ENCODE assay signal across 36 cellular contexts in the genomic region with DNA sequence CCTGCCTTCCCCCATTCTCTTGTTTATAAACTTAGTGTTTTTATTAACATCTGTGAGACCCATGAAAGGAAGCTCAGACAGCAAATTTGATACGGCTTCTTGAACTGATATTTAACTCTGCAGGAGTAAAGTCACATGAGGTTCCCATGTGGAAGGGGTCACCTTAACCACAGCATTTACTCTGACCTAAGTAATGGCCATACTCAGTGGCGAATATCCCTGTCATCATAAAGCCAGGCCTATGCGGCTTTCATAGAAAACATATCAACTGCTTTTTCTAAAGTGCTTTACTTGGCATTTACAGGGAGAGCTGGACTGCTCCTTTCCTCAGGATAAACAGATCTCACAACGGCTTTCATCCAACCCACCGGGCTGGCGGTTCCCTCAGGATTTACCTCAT. TPM values are rescaled to one million over a fixed set of nuclear protein-coding genes. Genes with fewer than 3 reads are reported as not detected.
"Had no signal": no experiment of that assay in that cellular context is flagged by ENCODE, and none has a peak within 500 bp of the region (broad histone marks: within the 10 kb centered on the region; RNA-seq: fewer than 3 reads in every experiment).

No MANE protein-coding gene starts in this region.

- H3K27ac ChIP-seq: adrenal gland, body of pancreas, brain microvascular endothelial cell, breast epithelium, VCaP had no signal

- ATAC-seq: activated CD8-positive, alpha-beta T cell treated with anti-CD3 and anti-CD28 coated beads for 36 hours; activated naive CD4-positive, alpha-beta T cell treated with anti-CD3 and anti-CD28 coated beads, Interleukin-2, amount 50 U/mL, for 72 hours; activated T-cell treated with anti-CD3 and anti-CD28 coated beads, Interleukin-2, amount 50 U/mL, for 4 hours; activated T-cell treated with anti-CD3 and anti-CD28 coated beads, Interleukin-2, amount 50 U/mL, for 72 hours; activated T-helper 17 cell treated with anti-CD3 and anti-CD28 coated beads, Interleukin-2, amount 50 U/mL, for 72 hours; body of pancreas had no signal

- H3K9me3 ChIP-seq: adrenal gland, body of pancreas, breast epithelium had no signal

- H3K27me3 ChIP-seq: adrenal gland, body of pancreas, brain microvascular endothelial cell, breast epithelium had no signal

- H3K36me3 ChIP-seq: adrenal gland, brain microvascular endothelial cell, breast epithelium had no signal

- H3K4me1 ChIP-seq: adrenal gland, breast epithelium had no signal

- DNase-seq: activated B cell treated with CpG ODN at 0.5 μM for 24 hours; activated CD4-positive, alpha-beta memory T cell treated with anti-CD3 and anti-CD28 coated beads for 36 hours; activated CD4-positive, alpha-beta T cell treated with anti-CD3 and anti-CD28 coated beads for 4 hours; activated CD4-positive, alpha-beta T cell treated with anti-CD3 and anti-CD28 coated beads, Interleukin-2, amount 10 ng/mL, durations not matched to agents 24 days and 14 days; activated CD4-positive, alpha-beta T cell treated with anti-CD3 and anti-CD28 coated beads, Interleukin-2, amount 50 U/mL, for 1 hour; activated CD4-positive, alpha-beta T cell treated with anti-CD3 and anti-CD28 coated beads, Interleukin-2, amount 50 U/mL, for 4 hours; activated CD4-positive, CD25-positive, alpha-beta regulatory T cell treated with anti-CD3 and anti-CD28 coated beads, Interleukin-2, amount 50 U/mL, for 72 hours; activated CD8-positive, alpha-beta memory T cell treated with anti-CD3 and anti-CD28 coated beads, Interleukin-2, amount 50 U/mL, for 4 hours; activated CD8-positive, alpha-beta T cell treated with anti-CD3 and anti-CD28 coated beads for 36 hours; activated effector memory CD4-positive, alpha-beta T cell treated with anti-CD3 and anti-CD28 coated beads, Interleukin-2, amount 50 U/mL, for 16 hours; activated gamma-delta T cell treated with Interleukin-2 at 50 U/mL for 16 hours; activated naive CD4-positive, alpha-beta T cell; activated naive CD4-positive, alpha-beta T cell treated with anti-CD3 and anti-CD28 coated beads for 36 hours; activated naive CD4-positive, alpha-beta T cell treated with anti-CD3 and anti-CD28 coated beads, Interleukin-2, amount 50 U/mL, for 16 hours; activated naive CD8-positive, alpha-beta T cell treated with anti-CD3 and anti-CD28 coated beads for 36 hours; activated T-cell treated with anti-CD3 and anti-CD28 coated beads for 4 hours; activated T-cell treated with anti-CD3 and anti-CD28 coated beads, Interleukin-2, amount 50 U/mL, for 1 hour; activated T-cell treated with anti-CD3 and anti-CD28 coated beads, Interleukin-2, amount 50 U/mL, for 4 hours; activated T-cell treated with anti-CD3 and anti-CD28 coated beads, Interleukin-2, amount 50 U/mL, for 72 hours; adrenal gland; amniotic stem cell; aorta; body of pancreas; brain microvascular endothelial cell; central memory CD4-positive, alpha-beta T cell; T-helper 2 cell; T-helper 9 cell had no signal

- H3K4me3 ChIP-seq: adrenal gland, body of pancreas, breast epithelium had no signal

RNA-seq across cellular contexts. Expression of a gene that starts 9.0 kb away (rescaled TPM):
- total RNA-seq: activated B cell treated with CpG ODN at 0.5 μM for 24 hours; activated CD4-positive, alpha-beta memory T cell treated with anti-CD3 and anti-CD28 coated beads for 36 hours; activated CD4-positive, alpha-beta T cell treated with anti-CD3 and anti-CD28 coated beads, Interleukin-2, amount 10 ng/mL, durations not matched to agents 24 days and 14 days; activated CD8-positive, alpha-beta memory T cell treated with anti-CD3 and anti-CD28 coated beads for 36 hours; activated CD8-positive, alpha-beta T cell treated with anti-CD3 and anti-CD28 coated beads for 36 hours; activated naive CD4-positive, alpha-beta T cell treated with anti-CD3 and anti-CD28 coated beads for 36 hours; activated naive CD4-positive, alpha-beta T cell treated with anti-CD3 and anti-CD28 coated beads, Interleukin-2, amount 50 U/mL, for 72 hours; activated naive CD8-positive, alpha-beta T cell treated with anti-CD3 and anti-CD28 coated beads for 36 hours; activated T-cell treated with anti-CD3 and anti-CD28 coated beads, Interleukin-2, amount 50 U/mL, for 72 hours; activated T-helper 1 cell treated with anti-CD3 and anti-CD28 coated beads, Interleukin-12 subunit alpha, Interleukin-12 subunit beta, Interleukin-2, Interleukin-4 antibody, amounts not matched to agents 30 ng/mL and 10 ng/mL and 1 ng/mL, durations not matched to agents 14 hours and 24 hours and 36 hours; activated T-helper 17 cell treated with anti-CD3 and anti-CD28 coated beads, Interleukin-2, amount 50 U/mL, for 72 hours; astrocyte; breast epithelium; cardiac septum had no signal

RNA-seq across cellular contexts. Expression of a gene that starts 30.3 kb away (rescaled TPM):
- total RNA-seq: activated B cell treated with CpG ODN at 0.5 μM for 24 hours; activated CD4-positive, alpha-beta memory T cell treated with anti-CD3 and anti-CD28 coated beads for 36 hours; activated CD4-positive, alpha-beta T cell treated with anti-CD3 and anti-CD28 coated beads, Interleukin-2, amount 10 ng/mL, durations not matched to agents 24 days and 14 days; activated CD8-positive, alpha-beta memory T cell treated with anti-CD3 and anti-CD28 coated beads for 36 hours; activated CD8-positive, alpha-beta T cell treated with anti-CD3 and anti-CD28 coated beads for 36 hours; activated naive CD4-positive, alpha-beta T cell treated with anti-CD3 and anti-CD28 coated beads for 36 hours; activated naive CD4-positive, alpha-beta T cell treated with anti-CD3 and anti-CD28 coated beads, Interleukin-2, amount 50 U/mL, for 72 hours; activated naive CD8-positive, alpha-beta T cell treated with anti-CD3 and anti-CD28 coated beads for 36 hours; activated T-cell treated with anti-CD3 and anti-CD28 coated beads, Interleukin-2, amount 50 U/mL, for 72 hours; activated T-helper 1 cell treated with anti-CD3 and anti-CD28 coated beads, Interleukin-12 subunit alpha, Interleukin-12 subunit beta, Interleukin-2, Interleukin-4 antibody, amounts not matched to agents 30 ng/mL and 10 ng/mL and 1 ng/mL, durations not matched to agents 14 hours and 24 hours and 36 hours; activated T-helper 17 cell treated with anti-CD3 and anti-CD28 coated beads, Interleukin-2, amount 50 U/mL, for 72 hours; astrocyte; breast epithelium; cardiac septum had no signal

RNA-seq across cellular contexts. Expression of a gene that starts 41.5 kb away (rescaled TPM):
- total RNA-seq: activated B cell treated with CpG ODN at 0.5 μM for 24 hours; activated CD4-positive, alpha-beta memory T cell treated with anti-CD3 and anti-CD28 coated beads for 36 hours; activated CD4-positive, alpha-beta T cell treated with anti-CD3 and anti-CD28 coated beads, Interleukin-2, amount 10 ng/mL, durations not matched to agents 24 days and 14 days; activated CD8-positive, alpha-beta memory T cell treated with anti-CD3 and anti-CD28 coated beads for 36 hours; activated CD8-positive, alpha-beta T cell treated with anti-CD3 and anti-CD28 coated beads for 36 hours; activated naive CD4-positive, alpha-beta T cell treated with anti-CD3 and anti-CD28 coated beads for 36 hours; activated naive CD4-positive, alpha-beta T cell treated with anti-CD3 and anti-CD28 coated beads, Interleukin-2, amount 50 U/mL, for 72 hours; activated naive CD8-positive, alpha-beta T cell treated with anti-CD3 and anti-CD28 coated beads for 36 hours; activated T-cell treated with anti-CD3 and anti-CD28 coated beads, Interleukin-2, amount 50 U/mL, for 72 hours; activated T-helper 1 cell treated with anti-CD3 and anti-CD28 coated beads, Interleukin-12 subunit alpha, Interleukin-12 subunit beta, Interleukin-2, Interleukin-4 antibody, amounts not matched to agents 30 ng/mL and 10 ng/mL and 1 ng/mL, durations not matched to agents 14 hours and 24 hours and 36 hours; activated T-helper 17 cell treated with anti-CD3 and anti-CD28 coated beads, Interleukin-2, amount 50 U/mL, for 72 hours; astrocyte; breast epithelium; cardiac septum; cerebellum had no signal
